In the genomic region with DNA sequence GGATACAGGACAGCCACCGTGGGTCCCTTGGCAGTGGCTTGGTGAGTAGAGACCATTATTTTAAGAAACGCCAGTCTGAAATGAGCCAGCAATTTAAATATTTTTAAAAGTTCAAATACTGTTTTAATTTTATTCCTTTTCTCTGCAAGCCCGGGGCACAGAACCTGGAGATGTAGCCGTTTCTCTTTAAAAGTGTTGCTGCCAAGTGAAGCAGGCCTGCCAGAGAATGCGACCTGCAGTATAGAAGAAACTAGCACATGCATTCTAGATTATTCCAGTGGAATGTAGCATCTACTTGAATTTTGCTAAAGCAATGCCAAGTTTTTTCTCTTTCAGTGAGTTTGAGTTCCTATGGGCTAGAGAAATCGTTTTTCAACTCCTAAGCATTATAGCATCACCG, we compare ENCODE assay signal across 28 cellular contexts.
A peak's percentile ranks its signal among the peaks of the same experiment; 100 is the strongest.
DNase-seq lines count a peak whose midpoint lies in the region; ATAC-seq and TF ChIP-seq lines count a peak whose summit lies in the region.
"Had no signal": no experiment of that assay in that cellular context is flagged by ENCODE, and none has a peak within 500 bp of the region (broad histone marks: within the 10 kb centered on the region; RNA-seq: fewer than 3 reads in every experiment).

No MANE protein-coding gene starts in this region.

- no peak for TF ChIP-seq CTCF in vagina (IDR thresholded peaks at IDR 0.05)
- TF ChIP-seq CTCF in heart left ventricle (IDR thresholded peaks at IDR 0.05): no peak

- no peak overlapping the region for H3K9ac ChIP-seq in duodenal mucosa (ENCODE audit: low read depth in 1 of 2, low read length in 2 of 2)
- peak overlapping the region in 1 of 2 donors; percentile 31 for H3K9ac ChIP-seq in mucosa of rectum (ENCODE audit: low read depth in 1 of 2, low read length in 2 of 2)

- TF ChIP-seq POLR2A in vagina (IDR thresholded peaks at IDR 0.05): no peak
- TF ChIP-seq POLR2A in heart left ventricle (IDR thresholded peaks at IDR 0.05): no peak

- H3K27ac ChIP-seq in duodenal mucosa (ENCODE audit: low read depth, low read length) (peak overlapping the region; percentile 32), mucosa of rectum (ENCODE audit: low read depth in 2 of 2, low read length in 2 of 2) (peak overlapping the region; percentile 76 to 78), vagina (no peak overlapping the region), heart left ventricle (no peak overlapping the region)
- H3K27ac ChIP-seq: lower lobe of right lung, ovary, right atrium auricular region, upper lobe of left lung had no signal

- H3K4me3 ChIP-seq in duodenal mucosa (ENCODE audit: low read depth in 1 of 2, low read length in 2 of 2): no peak overlapping the region
- H3K4me3 ChIP-seq in mucosa of rectum (ENCODE audit: low read length in 2 of 2): peak overlapping the region in 1 of 2 donors; percentile 5
- H3K4me3 ChIP-seq in vagina: no peak overlapping the region
- H3K4me3 ChIP-seq in heart left ventricle: no peak overlapping the region
- H3K4me3 ChIP-seq: lower lobe of right lung, mucosa of descending colon, ovary, right atrium auricular region, smooth muscle cell, upper lobe of left lung had no signal

- WGBS in heart left ventricle, 4 donors: 61 to 76% (median 69%) methylated on average over 7 of the region's 7 CpGs

- H3K27ac Mint-ChIP-seq in activated CD8-positive, alpha-beta memory T cell treated with anti-CD3 and anti-CD28 coated beads, Interleukin-2, amount 10 ng/mL, durations not matched to agents 7 days and 5 days: no peak overlapping the region
- H3K27ac Mint-ChIP-seq: activated CD4-positive, alpha-beta T cell treated with anti-CD3 and anti-CD28 coated beads, Interleukin-2, amount 10 ng/mL, durations not matched to agents 24 days and 14 days; activated naive CD8-positive, alpha-beta T cell treated with anti-CD3 and anti-CD28 coated beads, Interleukin-2, amount 10 ng/mL, durations not matched to agents 7 days and 5 days; effector memory CD8-positive, alpha-beta T cell; nephron progenitor cell; WTC11 had no signal

- CTCF ChIA-PET in activated CD8-positive, alpha-beta memory T cell treated with anti-CD3 and anti-CD28 coated beads, Interleukin-2, amount 10 ng/mL, durations not matched to agents 7 days and 5 days (lab: Charles Lee): no interaction called here

- H3K27me3 Mint-ChIP-seq in activated CD8-positive, alpha-beta memory T cell treated with anti-CD3 and anti-CD28 coated beads, Interleukin-2, amount 10 ng/mL, durations not matched to agents 7 days and 5 days: peaks cover 23% of the 10 kb centered on the region

- intact Hi-C loops in vagina (cut with DNase I) (no loop called here), heart left ventricle (cut with DNase I) (no loop called here)

- H3K27me3 ChIP-seq in duodenal mucosa (ENCODE audit: control insufficient read depth in 1 of 2, insufficient read depth in 2 of 2, low read length in 2 of 2) (no peaks in the 10 kb centered on the region), mucosa of rectum (ENCODE audit: control insufficient read depth in 2 of 2, insufficient read depth in 2 of 2, low read length in 2 of 2) (no peaks in the 10 kb centered on the region), vagina (no peaks in the 10 kb centered on the region), heart left ventricle (no peaks in the 10 kb centered on the region)
- H3K27me3 ChIP-seq: ovary, right atrium auricular region, upper lobe of left lung had no signal

- H3K9me3 Mint-ChIP-seq in activated CD8-positive, alpha-beta memory T cell treated with anti-CD3 and anti-CD28 coated beads, Interleukin-2, amount 10 ng/mL, durations not matched to agents 7 days and 5 days (ENCODE audit: low read depth): no peaks in the 10 kb centered on the region
- H3K9me3 Mint-ChIP-seq: activated CD4-positive, alpha-beta T cell treated with anti-CD3 and anti-CD28 coated beads, Interleukin-2, amount 10 ng/mL, durations not matched to agents 24 days and 14 days; activated naive CD8-positive, alpha-beta T cell treated with anti-CD3 and anti-CD28 coated beads, Interleukin-2, amount 10 ng/mL, durations not matched to agents 7 days and 5 days; effector memory CD8-positive, alpha-beta T cell had no signal

- no peak overlapping the region for H3K4me3 Mint-ChIP-seq in activated CD8-positive, alpha-beta memory T cell treated with anti-CD3 and anti-CD28 coated beads, Interleukin-2, amount 10 ng/mL, durations not matched to agents 7 days and 5 days
- H3K4me3 Mint-ChIP-seq: activated CD4-positive, alpha-beta T cell treated with anti-CD3 and anti-CD28 coated beads, Interleukin-2, amount 10 ng/mL, durations not matched to agents 24 days and 14 days; activated naive CD8-positive, alpha-beta T cell treated with anti-CD3 and anti-CD28 coated beads, Interleukin-2, amount 10 ng/mL, durations not matched to agents 7 days and 5 days; effector memory CD8-positive, alpha-beta T cell; nephron progenitor cell; WTC11 had no signal

- no peak for ATAC-seq in activated CD8-positive, alpha-beta memory T cell treated with anti-CD3 and anti-CD28 coated beads, Interleukin-2, amount 10 ng/mL, durations not matched to agents 7 days and 5 days
- no peak for ATAC-seq in heart left ventricle
- ATAC-seq: effector memory CD8-positive, alpha-beta T cell; WTC11 had no signal

- H3K4me1 Mint-ChIP-seq in activated CD8-positive, alpha-beta memory T cell treated with anti-CD3 and anti-CD28 coated beads, Interleukin-2, amount 10 ng/mL, durations not matched to agents 7 days and 5 days: no peaks in the 10 kb centered on the region
- H3K4me1 Mint-ChIP-seq: activated CD4-positive, alpha-beta T cell treated with anti-CD3 and anti-CD28 coated beads, Interleukin-2, amount 10 ng/mL, durations not matched to agents 24 days and 14 days; activated naive CD8-positive, alpha-beta T cell treated with anti-CD3 and anti-CD28 coated beads, Interleukin-2, amount 10 ng/mL, durations not matched to agents 7 days and 5 days had no signal

- H3K4me1 ChIP-seq in duodenal mucosa (ENCODE audit: control insufficient read depth in 1 of 2, insufficient read depth in 2 of 2, low read length in 2 of 2) (peaks cover 20 to 35% of the 10 kb centered on the region in 2 donors), mucosa of rectum (ENCODE audit: control insufficient read depth in 2 of 2, insufficient read depth in 2 of 2, low read length in 2 of 2) (peaks cover 27 to 30% of the 10 kb centered on the region in 2 donors), vagina (no peaks in the 10 kb centered on the region), heart left ventricle (no peaks in the 10 kb centered on the region)
- H3K4me1 ChIP-seq: lower lobe of right lung, right atrium auricular region, upper lobe of left lung had no signal

- H3K9me3 ChIP-seq in duodenal mucosa (ENCODE audit: control insufficient read depth in 1 of 2, low read length in 2 of 2) (peaks cover 0 to under 1% of the 10 kb centered on the region in 2 donors), mucosa of rectum (ENCODE audit: control insufficient read depth in 2 of 2, low read length in 2 of 2) (peaks cover 0 to 2% of the 10 kb centered on the region in 2 donors), vagina (no peaks in the 10 kb centered on the region), heart left ventricle (peaks cover 0 to 5% (median under 1%) of the 10 kb centered on the region in 12 donors)
- H3K9me3 ChIP-seq: ovary, upper lobe of left lung had no signal

- no peaks in the 10 kb centered on the region for H3K36me3 Mint-ChIP-seq in activated CD8-positive, alpha-beta memory T cell treated with anti-CD3 and anti-CD28 coated beads, Interleukin-2, amount 10 ng/mL, durations not matched to agents 7 days and 5 days
- H3K36me3 Mint-ChIP-seq: activated naive CD8-positive, alpha-beta T cell treated with anti-CD3 and anti-CD28 coated beads, Interleukin-2, amount 10 ng/mL, durations not matched to agents 7 days and 5 days had no signal

- H3K36me3 ChIP-seq in duodenal mucosa (ENCODE audit: control insufficient read depth in 1 of 2, insufficient read depth in 2 of 2, low read length in 2 of 2): no peaks in the 10 kb centered on the region
- no peaks in the 10 kb centered on the region for H3K36me3 ChIP-seq in mucosa of rectum (ENCODE audit: control insufficient read depth in 2 of 2, insufficient read depth in 2 of 2, low read length in 2 of 2)
- no peaks in the 10 kb centered on the region for H3K36me3 ChIP-seq in vagina
- no peaks in the 10 kb centered on the region for H3K36me3 ChIP-seq in heart left ventricle
- H3K36me3 ChIP-seq: lower lobe of right lung, ovary, right atrium auricular region, upper lobe of left lung had no signal

- DNase-seq in NCI-H460 (ENCODE audit: extremely low read depth, low read depth) (peak; percentile 64), C1 segment of cervical spinal cord (lab: John Stamatoyannopoulos, UW) (no peak), vagina (ENCODE audit: extremely low spot score in 2 of 2) (no peak), heart left ventricle (no peak)
- DNase-seq in activated CD8-positive, alpha-beta memory T cell treated with anti-CD3 and anti-CD28 coated beads, Interleukin-2, amount 10 ng/mL, durations not matched to agents 7 days and 5 days: no peak
- DNase-seq: activated CD4-positive, alpha-beta T cell treated with anti-CD3 and anti-CD28 coated beads, Interleukin-2, amount 10 ng/mL, durations not matched to agents 24 days and 14 days; activated gamma-delta T cell; activated naive CD8-positive, alpha-beta T cell treated with anti-CD3 and anti-CD28 coated beads, Interleukin-2, amount 10 ng/mL, durations not matched to agents 7 days and 5 days; activated T-cell treated with anti-CD3 and anti-CD28 coated beads, Interleukin-2, amount 50 U/mL, for 1 hour; aorta; cortex of kidney; DMS79; effector memory CD8-positive, alpha-beta T cell; GDM1; lower lobe of right lung; mucosa of descending colon; NCI-H146; NCI-H226; NCI-H748 treated with DMSO at 0.1 percent for 48 hours; nephron progenitor cell; ovary; SIG-M5; upper lobe of left lung had no signal

Comparison
In these comparisons a context has a peak if more than half of its experiments do, and no peak if none do; other contexts are left out.
1. H3K27ac ChIP-seq: peak in duodenal mucosa (single experiment) and mucosa of rectum (2 of 2); none in vagina (single experiment) and heart left ventricle (0 of 12).